27 cellular contexts compared by ENCODE assay signal in the genomic region with DNA sequence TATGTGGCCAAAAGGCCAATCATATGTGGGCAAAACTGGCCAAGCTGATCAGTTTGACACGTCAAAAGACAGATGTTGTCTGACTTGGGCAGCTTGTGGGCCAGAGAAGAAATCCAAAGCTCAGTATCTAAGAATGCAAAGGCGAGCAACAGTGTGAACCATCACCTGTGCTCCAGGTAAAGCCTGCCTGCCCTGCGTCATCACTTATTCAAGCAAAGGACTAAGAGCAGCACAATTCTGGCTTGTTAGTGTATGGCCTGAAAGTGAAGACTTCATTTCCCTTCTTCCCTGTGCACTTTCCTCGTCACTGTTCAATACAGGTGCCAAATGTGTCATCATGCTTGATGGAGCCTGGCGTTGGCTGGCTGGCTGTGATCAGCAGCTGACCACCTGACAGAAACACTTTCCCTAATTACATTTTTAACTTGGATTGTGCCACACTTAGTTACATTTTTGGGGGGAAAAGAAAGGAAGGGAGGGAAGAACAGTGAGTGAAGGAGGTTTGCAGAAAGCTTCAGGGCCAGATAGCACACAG. TPM values are rescaled to one million over a fixed set of nuclear protein-coding genes. Genes with fewer than 3 reads are reported as not detected.
"Had no signal": no experiment of that assay in that cellular context is flagged by ENCODE, and none has a peak within 500 bp of the region (broad histone marks: within the 10 kb centered on the region; RNA-seq: fewer than 3 reads in every experiment).

No MANE protein-coding gene starts in this region.

- H3K4me3 ChIP-seq: hepatocyte, skin epidermis, transverse colon had no signal

- H3K4me3 Mint-ChIP-seq: activated B cell treated with CpG ODN at 0.5 μM for 24 hours; activated CD4-positive, alpha-beta T cell treated with anti-CD3 and anti-CD28 coated beads for 36 hours; activated naive CD4-positive, alpha-beta T cell treated with anti-CD3 and anti-CD28 coated beads, Interleukin-2, amount 10 ng/mL, durations not matched to agents 7 days and 5 days; immature natural killer cell; neural crest cell; stimulated activated effector memory CD8-positive, alpha-beta T cell treated with anti-CD3 and anti-CD28 coated beads, Interleukin-12 subunit alpha, Interleukin-12 subunit beta, amount 100 ng/mL, for 72 hours; stimulated activated naive CD8-positive, alpha-beta T cell treated with anti-CD3 and anti-CD28 coated beads, Interleukin-15, amount 100 ng/mL, for 72 hours had no signal

- H3K36me3 ChIP-seq: transverse colon had no signal

- DNase-seq: activated B cell treated with CpG ODN at 0.5 μM for 24 hours; activated CD4-positive, alpha-beta T cell treated with anti-CD3 and anti-CD28 coated beads for 36 hours; activated CD4-positive, alpha-beta T cell treated with anti-CD3 and anti-CD28 coated beads, Interleukin-2, amount 50 U/mL, for 4 hours; activated effector memory CD4-positive, alpha-beta T cell treated with Interleukin-2 at 50 U/mL for 16 hours; activated naive CD4-positive, alpha-beta T cell treated with anti-CD3 and anti-CD28 coated beads, Interleukin-2, amount 10 ng/mL, durations not matched to agents 7 days and 5 days; activated T-cell treated with anti-CD3 and anti-CD28 coated beads, Interleukin-2, amount 50 U/mL, for 48 hours; amygdala; cerebellar nuclear complex; cortex of kidney; erythroblast; foreskin melanocyte; immature natural killer cell; kidney glomerular epithelial cell; left ventricle myocardium superior; naive B cell; occipital lobe; right cardiac atrium; stimulated activated CD4-positive, alpha-beta T cell treated with anti-CD3 and anti-CD28 coated beads, Interleukin-2, amount 100 ng/mL, for 24 hours; stimulated activated naive CD8-positive, alpha-beta T cell treated with anti-CD3 and anti-CD28 coated beads, Interleukin-15, amount 100 ng/mL, for 72 hours; SW 1271; T-helper 17 cell; transverse colon had no signal

- H3K27ac ChIP-seq: hepatocyte, transverse colon had no signal

- H3K27me3 ChIP-seq: hepatocyte had no signal

- H3K36me3 Mint-ChIP-seq: activated naive CD4-positive, alpha-beta T cell treated with anti-CD3 and anti-CD28 coated beads, Interleukin-2, amount 10 ng/mL, durations not matched to agents 7 days and 5 days; naive B cell; stimulated activated effector memory CD8-positive, alpha-beta T cell treated with anti-CD3 and anti-CD28 coated beads, Interleukin-12 subunit alpha, Interleukin-12 subunit beta, amount 100 ng/mL, for 72 hours had no signal

- H3K9me3 ChIP-seq: transverse colon had no signal

- H3K27ac Mint-ChIP-seq: activated B cell treated with CpG ODN at 0.5 μM for 24 hours; activated CD4-positive, alpha-beta T cell treated with anti-CD3 and anti-CD28 coated beads for 36 hours; activated naive CD4-positive, alpha-beta T cell treated with anti-CD3 and anti-CD28 coated beads, Interleukin-2, amount 10 ng/mL, durations not matched to agents 7 days and 5 days; immature natural killer cell; naive B cell; stimulated activated effector memory CD8-positive, alpha-beta T cell treated with anti-CD3 and anti-CD28 coated beads, Interleukin-12 subunit alpha, Interleukin-12 subunit beta, amount 100 ng/mL, for 72 hours; stimulated activated naive CD8-positive, alpha-beta T cell treated with anti-CD3 and anti-CD28 coated beads, Interleukin-15, amount 100 ng/mL, for 72 hours; T-helper 17 cell had no signal

- ATAC-seq: activated CD4-positive, alpha-beta T cell treated with anti-CD3 and anti-CD28 coated beads for 36 hours; stimulated activated effector memory CD8-positive, alpha-beta T cell treated with anti-CD3 and anti-CD28 coated beads, Interleukin-12 subunit alpha, Interleukin-12 subunit beta, amount 100 ng/mL, for 72 hours; stimulated activated naive CD8-positive, alpha-beta T cell treated with anti-CD3 and anti-CD28 coated beads, Interleukin-15, amount 100 ng/mL, for 72 hours had no signal

- H3K9me3 Mint-ChIP-seq: activated B cell treated with CpG ODN at 0.5 μM for 24 hours; activated naive CD4-positive, alpha-beta T cell treated with anti-CD3 and anti-CD28 coated beads, Interleukin-2, amount 10 ng/mL, durations not matched to agents 7 days and 5 days; neural crest cell; stimulated activated effector memory CD8-positive, alpha-beta T cell treated with anti-CD3 and anti-CD28 coated beads, Interleukin-12 subunit alpha, Interleukin-12 subunit beta, amount 100 ng/mL, for 72 hours; stimulated activated naive CD8-positive, alpha-beta T cell treated with anti-CD3 and anti-CD28 coated beads, Interleukin-15, amount 100 ng/mL, for 72 hours had no signal

RNA-seq across cellular contexts. Expression of a gene that starts 4.7 kb away (rescaled TPM):
- total RNA-seq: activated B cell treated with CpG ODN at 0.5 μM for 24 hours; activated CD4-positive, alpha-beta T cell treated with anti-CD3 and anti-CD28 coated beads for 36 hours; pulmonary artery endothelial cell had no signal
- polyA plus RNA-seq: immature natural killer cell had no signal
